13 cellular contexts compared by ENCODE assay signal in the genomic region with DNA sequence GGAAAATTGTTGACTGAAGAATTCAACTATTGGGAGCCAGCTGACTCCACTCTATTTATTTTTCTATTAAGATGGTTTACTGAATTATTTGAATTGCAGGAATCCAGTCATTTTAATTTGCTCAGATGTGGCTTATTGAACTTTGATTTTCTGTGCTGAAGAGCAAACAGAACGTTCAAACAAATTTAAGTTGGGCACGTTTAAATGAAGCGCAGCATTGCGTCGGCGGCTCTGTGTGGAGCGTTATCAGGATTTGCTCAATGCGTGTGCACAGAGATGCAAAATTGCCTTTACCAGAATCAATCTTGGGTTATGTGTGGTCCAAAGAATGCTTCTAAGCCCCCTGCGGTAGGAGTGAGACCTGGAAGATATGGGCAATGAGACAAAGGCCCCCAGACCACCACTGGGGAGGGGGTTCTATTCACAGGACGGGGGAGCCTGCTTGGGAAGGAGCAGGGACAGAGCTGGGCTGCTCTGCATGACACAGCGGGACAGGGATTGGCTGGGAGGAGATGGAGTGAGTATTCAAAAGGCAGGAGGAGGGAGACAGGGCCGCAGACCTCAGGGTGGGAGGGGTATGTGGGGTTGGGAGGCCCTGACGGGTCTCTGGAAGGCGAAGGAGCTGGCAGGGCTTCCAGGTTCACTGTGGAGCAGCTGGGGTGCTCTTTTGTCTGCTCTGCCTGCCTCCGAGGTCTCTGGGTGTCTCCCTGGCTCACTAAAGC.
"Had no signal": no experiment of that assay in that cellular context is flagged by ENCODE, and none has a peak within 500 bp of the region (broad histone marks: within the 10 kb centered on the region; RNA-seq: fewer than 3 reads in every experiment).

No MANE protein-coding gene starts in this region.

- H3K4me3 Mint-ChIP-seq: activated CD4-positive, alpha-beta memory T cell treated with anti-CD3 and anti-CD28 coated beads, Interleukin-2, amount 10 ng/mL, durations not matched to agents 7 days and 5 days; activated CD4-positive, alpha-beta T cell treated with anti-CD3 and anti-CD28 coated beads for 36 hours; naive thymus-derived CD4-positive, alpha-beta T cell; stimulated activated naive CD8-positive, alpha-beta T cell treated with anti-CD3 and anti-CD28 coated beads, Interleukin-15, amount 100 ng/mL, for 72 hours had no signal

- H3K4me1 ChIP-seq: testis had no signal

- H3K27ac Mint-ChIP-seq: activated CD4-positive, alpha-beta memory T cell treated with anti-CD3 and anti-CD28 coated beads, Interleukin-2, amount 10 ng/mL, durations not matched to agents 7 days and 5 days; activated CD4-positive, alpha-beta T cell treated with anti-CD3 and anti-CD28 coated beads for 36 hours; naive thymus-derived CD4-positive, alpha-beta T cell had no signal

- H3K27ac ChIP-seq: cardiac muscle cell, esophagus squamous epithelium, testis, VCaP had no signal

- H3K27me3 Mint-ChIP-seq: activated CD4-positive, alpha-beta T cell treated with anti-CD3 and anti-CD28 coated beads for 36 hours; stimulated activated naive CD8-positive, alpha-beta T cell treated with anti-CD3 and anti-CD28 coated beads, Interleukin-15, amount 100 ng/mL, for 72 hours had no signal

- DNase-seq: activated CD4-positive, alpha-beta memory T cell treated with anti-CD3 and anti-CD28 coated beads, Interleukin-2, amount 10 ng/mL, durations not matched to agents 7 days and 5 days; activated CD4-positive, alpha-beta T cell treated with anti-CD3 and anti-CD28 coated beads for 36 hours; activated naive CD4-positive, alpha-beta T cell; esophagus squamous epithelium; foreskin fibroblast; naive thymus-derived CD4-positive, alpha-beta T cell; stimulated activated CD4-positive, alpha-beta T cell treated with anti-CD3 and anti-CD28 coated beads, Interleukin-4, amount 100 ng/mL, for 24 hours; stimulated activated naive CD8-positive, alpha-beta T cell treated with anti-CD3 and anti-CD28 coated beads, Interleukin-15, amount 100 ng/mL, for 72 hours; T-helper 9 cell; testis had no signal

- ATAC-seq: activated CD4-positive, alpha-beta T cell treated with anti-CD3 and anti-CD28 coated beads for 36 hours; naive thymus-derived CD4-positive, alpha-beta T cell; stimulated activated naive CD8-positive, alpha-beta T cell treated with anti-CD3 and anti-CD28 coated beads, Interleukin-15, amount 100 ng/mL, for 72 hours had no signal

- H3K4me3 ChIP-seq: cardiac muscle cell, esophagus squamous epithelium, lung, testis had no signal

- H3K9me3 Mint-ChIP-seq: activated CD4-positive, alpha-beta memory T cell treated with anti-CD3 and anti-CD28 coated beads, Interleukin-2, amount 10 ng/mL, durations not matched to agents 7 days and 5 days; naive thymus-derived CD4-positive, alpha-beta T cell; stimulated activated naive CD8-positive, alpha-beta T cell treated with anti-CD3 and anti-CD28 coated beads, Interleukin-15, amount 100 ng/mL, for 72 hours had no signal

- H3K36me3 ChIP-seq: cardiac muscle cell, esophagus squamous epithelium had no signal

- H3K36me3 Mint-ChIP-seq: naive thymus-derived CD4-positive, alpha-beta T cell had no signal

- H3K4me1 Mint-ChIP-seq: activated CD4-positive, alpha-beta memory T cell treated with anti-CD3 and anti-CD28 coated beads, Interleukin-2, amount 10 ng/mL, durations not matched to agents 7 days and 5 days; activated CD4-positive, alpha-beta T cell treated with anti-CD3 and anti-CD28 coated beads for 36 hours; stimulated activated naive CD8-positive, alpha-beta T cell treated with anti-CD3 and anti-CD28 coated beads, Interleukin-15, amount 100 ng/mL, for 72 hours had no signal

- H3K9me3 ChIP-seq: esophagus squamous epithelium, testis had no signal

- H3K27me3 ChIP-seq: cardiac muscle cell, testis had no signal
